ENCODE assay signal across 8 cellular contexts in the genomic region with DNA sequence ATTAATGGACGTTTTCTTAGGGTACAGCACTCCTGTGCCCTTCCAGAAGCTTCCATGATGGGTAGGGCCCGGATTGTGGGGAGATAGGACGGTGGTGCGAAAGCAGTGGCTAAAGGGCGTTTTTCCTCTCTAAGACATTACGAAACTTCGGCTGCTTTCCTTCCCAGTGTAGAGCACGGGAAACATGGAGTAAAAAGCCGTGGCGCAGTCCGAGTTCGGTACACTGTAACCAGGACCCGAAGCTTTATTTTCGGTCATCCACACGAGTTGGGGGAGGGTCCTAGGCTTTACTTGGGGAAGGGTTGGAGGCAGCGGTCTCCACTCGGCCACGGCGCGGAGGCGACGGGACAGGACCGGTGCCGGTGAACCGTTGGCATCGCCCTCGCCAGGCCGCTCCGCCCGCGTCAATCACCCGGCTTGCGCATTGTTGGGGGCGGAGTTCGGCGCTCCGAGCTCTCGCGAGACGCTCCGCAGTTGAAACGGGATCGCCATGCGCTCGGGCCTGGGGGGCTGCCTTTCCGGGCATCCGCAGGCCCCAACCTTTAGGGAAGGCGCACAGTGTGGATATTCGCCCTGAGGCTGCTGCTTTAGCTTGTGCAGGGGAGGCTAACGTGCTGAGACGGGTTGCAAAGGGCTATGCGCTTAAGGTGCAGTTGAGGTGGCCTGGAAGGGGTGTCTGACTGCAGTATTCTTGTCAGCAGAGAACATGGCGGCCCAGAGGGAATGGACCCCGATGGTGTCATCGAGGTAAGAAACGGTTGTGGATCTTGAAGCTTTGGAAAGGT. TPM values are rescaled to one million over a fixed set of nuclear protein-coding genes. Genes with fewer than 3 reads are reported as not detected.
DNase-seq lines count a peak whose midpoint lies in the region; ATAC-seq and TF ChIP-seq lines count a peak whose summit lies in the region.

No MANE protein-coding gene starts in this region.

- H3K36me3 ChIP-seq in BE2C = peaks cover 57% of the 10 kb centered on the region

- peaks cover 14% of the 10 kb centered on the region for H3K4me1 ChIP-seq in BE2C

- peak overlapping the region; percentile 100 for H3K4me3 ChIP-seq in BE2C (ENCODE audit: low read depth, low read length)
- H3K4me3 ChIP-seq in epithelial cell of esophagus (ENCODE audit: low read length) = peak overlapping the region; percentile 100

- ATAC-seq in GM19324 (IDR thresholded peaks at IDR 0.05; ENCODE audit: low FRiP score, unreplicated experiment) (peak; percentile 64), HG03439 (IDR thresholded peaks at IDR 0.05; ENCODE audit: unreplicated experiment) (peak; percentile 54)

- no peaks in the 10 kb centered on the region for H3K9me3 ChIP-seq in BE2C

- TF ChIP-seq CTCF in BE2C (IDR thresholded peaks at IDR 0.05; ENCODE audit: low read depth, low read length) (no peak), epithelial cell of esophagus (IDR thresholded peaks at IDR 0.05; ENCODE audit: insufficient read depth, low read depth, low read length, missing control alignments) (no peak)

- H3K27me3 ChIP-seq in BE2C = no peaks in the 10 kb centered on the region

- DNase-seq in BE2C (peak; percentile 81), activated T-cell treated with anti-CD3 and anti-CD28 coated beads for 24 hours (ENCODE audit: low read depth) (peak; percentile 62), epithelial cell of esophagus (ENCODE audit: low read depth) (peak; percentile 73), middle frontal gyrus (ENCODE audit: extremely low spot score, low spot score) (peak; percentile 58)
- peak; percentile 67 for DNase-seq in NK-92 treated with Interleukin-12 subunit alpha and Interleukin-12 subunit beta, amount 100 ng/mL, for 24 hours (lab: John Stamatoyannopoulos, UW)
- peak; percentile 62 to 71 for DNase-seq in stimulated activated CD8-positive, alpha-beta memory T cell treated with anti-CD3 and anti-CD28 coated beads, Interleukin-2, amount 100 ng/mL, for 1 hour (ENCODE audit: low read depth in 2 of 2)

RNA-seq across cellular contexts. Expression of gene EIF4A2, which starts 0.5 kb away (rescaled TPM):
- polyA plus RNA-seq in BE2C (2012; ENCODE audit: insufficient read depth, insufficient read length, low read depth) = 209 TPM

RNA-seq across cellular contexts. Expression of gene RFC4, which starts 22.4 kb away (rescaled TPM):
- 18.8 TPM for polyA plus RNA-seq in BE2C (2012; ENCODE audit: insufficient read depth, insufficient read length, low read depth)

RNA-seq across cellular contexts. Expression of gene ADIPOQ, which starts 58.6 kb away (rescaled TPM):
- 0.09 TPM for polyA plus RNA-seq in BE2C (2012; ENCODE audit: insufficient read depth, insufficient read length, low read depth)

Comparison
In these comparisons a context has a peak if more than half of its experiments do, and no peak if none do; other contexts are left out.
1. Peak in every context shown above with its lines: DNase-seq, ATAC-seq and H3K4me3 ChIP-seq.